Comparison of ENCODE assay signal across 8 cellular contexts in the genomic region with DNA sequence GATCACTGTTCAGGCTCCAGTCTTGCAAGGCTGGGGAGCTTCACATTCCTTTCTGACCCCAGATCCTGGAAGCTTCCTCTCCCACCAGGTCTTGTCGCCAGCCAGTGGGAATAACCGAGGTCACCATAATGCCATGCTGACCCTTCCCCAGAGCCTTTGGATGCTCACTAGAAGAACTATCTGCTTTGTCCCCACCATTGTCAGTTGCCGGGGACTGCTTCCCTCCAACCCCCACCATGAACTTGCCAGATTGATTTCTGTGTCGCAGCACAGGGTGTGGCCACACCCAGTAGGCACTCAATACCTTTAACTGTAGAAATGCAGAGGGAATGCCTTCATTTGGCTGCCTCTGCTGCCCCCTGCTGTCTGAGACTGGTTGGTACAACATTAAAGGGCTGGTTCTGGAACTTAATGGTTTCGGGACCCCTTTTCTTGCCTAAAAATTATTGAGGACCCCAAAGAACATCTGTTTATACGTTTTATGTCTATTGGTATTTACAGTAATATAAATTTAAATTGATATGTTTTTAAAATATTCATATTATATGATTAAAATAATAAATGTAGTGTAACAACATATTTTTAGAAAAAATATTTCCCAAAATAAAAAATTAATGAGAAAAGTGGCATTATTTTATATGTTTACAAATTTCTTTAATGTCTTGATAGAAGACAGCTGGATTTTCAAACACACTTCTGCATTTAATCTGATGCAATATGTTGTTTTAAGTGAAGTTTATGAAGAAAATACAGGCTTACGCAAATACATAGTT. TPM values are rescaled to one million over a fixed set of nuclear protein-coding genes. Genes with fewer than 3 reads are reported as not detected.
DNase-seq lines count a peak whose midpoint lies in the region; ATAC-seq, FAIRE-seq and TF ChIP-seq lines count a peak whose summit lies in the region.

No MANE protein-coding gene starts in this region.

- H3K36me3 Mint-ChIP-seq in activated T-helper 2 cell treated with anti-CD3 and anti-CD28 coated beads, Interferon-gamma antibody, Interleukin-2, Interleukin-4, amounts not matched to agents 10 μg/mL and 5 μg/mL and 100 μg/mL, durations not matched to agents 14 hours and 24 hours and 36 hours (ENCODE audit: low read depth): no peaks in the 10 kb centered on the region

- H3K4me1 ChIP-seq in Loucy (ENCODE audit: insufficient read depth, low read length, poor library complexity, severe bottlenecking) (peaks cover 10% of the 10 kb centered on the region), SJCRH30 (no peaks in the 10 kb centered on the region), gastroesophageal sphincter (peaks cover 0 to 2% (median 0%) of the 10 kb centered on the region in 3 donors), pancreas (no peaks in the 10 kb centered on the region), upper lobe of right lung (peaks cover 7% of the 10 kb centered on the region)

- intact Hi-C loops in activated T-helper 2 cell treated with anti-CD3 and anti-CD28 coated beads, Interferon-gamma antibody, Interleukin-2, Interleukin-4, amounts not matched to agents 10 μg/mL and 5 μg/mL and 100 μg/mL, durations not matched to agents 14 hours and 24 hours and 36 hours (cut with micrococcal nuclease): loop anchor here (1.0 to 10.0 kb wide), 4 partner anchors 87 to 388 kb away; no protein-coding TSS in a partner anchor
- intact Hi-C loops in pancreas (cut with DNase I) (loop anchor here (5.0 to 10.0 kb wide), 3 partner anchors 88 to 248 kb away; no protein-coding TSS in a partner anchor), upper lobe of right lung (cut with DNase I) (no loop called here)

- H3K27ac ChIP-seq in SJCRH30 (no peak overlapping the region), gastroesophageal sphincter (no peak overlapping the region), pancreas (no peak overlapping the region), upper lobe of right lung (no peak overlapping the region)

- no peaks in the 10 kb centered on the region for H4K20me1 ChIP-seq in Loucy (ENCODE audit: insufficient read depth, low read length, poor library complexity, severe bottlenecking)

- peaks cover 27% of the 10 kb centered on the region for H3K4me1 Mint-ChIP-seq in activated T-helper 2 cell treated with anti-CD3 and anti-CD28 coated beads, Interferon-gamma antibody, Interleukin-2, Interleukin-4, amounts not matched to agents 10 μg/mL and 5 μg/mL and 100 μg/mL, durations not matched to agents 14 hours and 24 hours and 36 hours (ENCODE audit: low read depth)

- no peaks in the 10 kb centered on the region for H3K9me2 ChIP-seq in Loucy (replicated peaks; ENCODE audit: low read depth, low read length)

- H3F3A ChIP-seq in Loucy (ENCODE audit: low read depth): no peaks in the 10 kb centered on the region

- no peaks in the 10 kb centered on the region for H3K9me3 Mint-ChIP-seq in activated T-helper 2 cell treated with anti-CD3 and anti-CD28 coated beads, Interferon-gamma antibody, Interleukin-2, Interleukin-4, amounts not matched to agents 10 μg/mL and 5 μg/mL and 100 μg/mL, durations not matched to agents 14 hours and 24 hours and 36 hours

- no peak for TF ChIP-seq POLR2A in gastroesophageal sphincter (IDR thresholded peaks at IDR 0.05)

- no peak overlapping the region for H2AFZ ChIP-seq in Loucy (ENCODE audit: low read length)

- 36 to 43% methylated on average over 5 to 6 of the region's 7 CpGs for WGBS in gastroesophageal sphincter (ENCODE audit: low coverage in 1 of 2), 2 donors
- WGBS in pancreas, 2 donors: 39 to 41% methylated on average over 7 of the region's 7 CpGs

- no peaks in the 10 kb centered on the region for H3K27me3 Mint-ChIP-seq in activated T-helper 2 cell treated with anti-CD3 and anti-CD28 coated beads, Interferon-gamma antibody, Interleukin-2, Interleukin-4, amounts not matched to agents 10 μg/mL and 5 μg/mL and 100 μg/mL, durations not matched to agents 14 hours and 24 hours and 36 hours (ENCODE audit: low read depth)

- no peak overlapping the region for H3K27ac Mint-ChIP-seq in activated T-helper 2 cell treated with anti-CD3 and anti-CD28 coated beads, Interferon-gamma antibody, Interleukin-2, Interleukin-4, amounts not matched to agents 10 μg/mL and 5 μg/mL and 100 μg/mL, durations not matched to agents 14 hours and 24 hours and 36 hours

- no peak overlapping the region for H3K4me2 ChIP-seq in Loucy (ENCODE audit: low read depth, low read length, poor library complexity, severe bottlenecking)

- H3K9me3 ChIP-seq in Loucy (ENCODE audit: insufficient read depth, low read depth, low read length): no peaks in the 10 kb centered on the region
- no peaks in the 10 kb centered on the region for H3K9me3 ChIP-seq in SJCRH30 (replicated peaks)
- no peaks in the 10 kb centered on the region for H3K9me3 ChIP-seq in gastroesophageal sphincter
- H3K9me3 ChIP-seq in pancreas: no peaks in the 10 kb centered on the region
- H3K9me3 ChIP-seq in upper lobe of right lung: no peaks in the 10 kb centered on the region

- ATAC-seq in gastroesophageal sphincter (peak; percentile 37), pancreas (peak; percentile 35 to 96 (median 84)), upper lobe of right lung (peak; percentile 93), GM21423 (IDR thresholded peaks at IDR 0.05; ENCODE audit: unreplicated experiment) (no peak)

- no peak overlapping the region for H3K9ac ChIP-seq in Loucy (ENCODE audit: low read depth, low read length, poor library complexity, severe bottlenecking)

- no peak overlapping the region for H3K4me3 Mint-ChIP-seq in activated T-helper 2 cell treated with anti-CD3 and anti-CD28 coated beads, Interferon-gamma antibody, Interleukin-2, Interleukin-4, amounts not matched to agents 10 μg/mL and 5 μg/mL and 100 μg/mL, durations not matched to agents 14 hours and 24 hours and 36 hours (ENCODE audit: low read depth)

- H3K36me3 ChIP-seq in Loucy (ENCODE audit: insufficient read depth, low read length) (no peaks in the 10 kb centered on the region), SJCRH30 (no peaks in the 10 kb centered on the region), gastroesophageal sphincter (no peaks in the 10 kb centered on the region), pancreas (no peaks in the 10 kb centered on the region), upper lobe of right lung (no peaks in the 10 kb centered on the region)

- H3K27me3 ChIP-seq in Loucy (ENCODE audit: insufficient read depth, low read length, poor library complexity, severe bottlenecking) (no peaks in the 10 kb centered on the region), SJCRH30 (no peaks in the 10 kb centered on the region; the same call in 1 of the 2 replicates), gastroesophageal sphincter (no peaks in the 10 kb centered on the region), pancreas (no peaks in the 10 kb centered on the region), upper lobe of right lung (no peaks in the 10 kb centered on the region)

- TF ChIP-seq CTCF in Loucy (conservative IDR thresholded peaks at IDR 0.05; ENCODE audit: low read length) (peak; percentile 92), gastroesophageal sphincter (IDR thresholded peaks at IDR 0.05) (peak in 3 of 4 experiments; percentile 87 to 95 (median 90)), pancreas (IDR thresholded peaks at IDR 0.05) (peak; percentile 66 to 85 (median 80)), upper lobe of right lung (IDR thresholded peaks at IDR 0.05) (peak; percentile 94)

- peak; percentile 85 for FAIRE-seq in G401.6 (lab: Jason Lieb, UNC)
- no peak for FAIRE-seq in pancreas (lab: Jason Lieb, UNC)

- DNase-seq in SJCRH30 (peak; percentile 56 to 87), pancreas (peak in 5 of 6 donors; percentile 27 to 83 (median 64)), upper lobe of right lung (peak; percentile 76)
- DNase-seq in activated T-helper 2 cell treated with anti-CD3 and anti-CD28 coated beads, Interferon-gamma antibody, Interleukin-2, Interleukin-4, amounts not matched to agents 10 μg/mL and 5 μg/mL and 100 μg/mL, durations not matched to agents 14 hours and 24 hours and 36 hours (ENCODE audit: low spot score): peak; percentile 72

- no peaks in the 10 kb centered on the region for H3K79me2 ChIP-seq in Loucy (ENCODE audit: insufficient read depth, low read length)

- TF ChIP-seq EP300 in gastroesophageal sphincter (IDR thresholded peaks at IDR 0.05): no peak

- H3K4me3 ChIP-seq in Loucy (ENCODE audit: low read length, poor library complexity, severe bottlenecking) (no peak overlapping the region), SJCRH30 (no peak overlapping the region), gastroesophageal sphincter (no peak overlapping the region), pancreas (no peak overlapping the region), upper lobe of right lung (no peak overlapping the region)

RNA-seq across cellular contexts. Expression of gene GDPD5, which starts 6.6 kb away (rescaled TPM):
- total RNA-seq in SJCRH30 (2014; rRNA removed; shearing (Covaris generic)): 4.0 and 5.8 TPM in 2 replicates
- 11.0 and 14.9 TPM in 2 replicates for total RNA-seq in activated T-helper 2 cell treated with anti-CD3 and anti-CD28 coated beads, Interferon-gamma antibody, Interleukin-2, Interleukin-4, amounts not matched to agents 10 μg/mL and 5 μg/mL and 100 μg/mL, durations not matched to agents 14 hours and 24 hours and 36 hours
- total RNA-seq in gastroesophageal sphincter (1 to 10 TPM; 3.8 to 9.3 (median 6.4) TPM), pancreas (10 to 100 TPM; 24.3 to 72.7 (median 31.8) TPM), upper lobe of right lung (19.3 TPM)
- polyA plus RNA-seq in pancreas: 10 to 100 TPM; 33.4 to 92.9 TPM

RNA-seq across cellular contexts. Expression of gene SERPINH1, which starts 29.7 kb away (rescaled TPM):
- 133 and 146 TPM in 2 replicates for total RNA-seq in SJCRH30 (2014; rRNA removed; shearing (Covaris generic))
- 23.8 and 23.9 TPM in 2 replicates for total RNA-seq in activated T-helper 2 cell treated with anti-CD3 and anti-CD28 coated beads, Interferon-gamma antibody, Interleukin-2, Interleukin-4, amounts not matched to agents 10 μg/mL and 5 μg/mL and 100 μg/mL, durations not matched to agents 14 hours and 24 hours and 36 hours
- total RNA-seq in gastroesophageal sphincter (100 to 1,000 TPM; 127 to 284 (median 175) TPM), pancreas (10 to 100 TPM in 5 of 6 donors, 1 to 10 TPM in 1; 9.3 to 87.7 (median 18.2) TPM), upper lobe of right lung (152 TPM)
- 10 to 100 TPM; 22.7 to 25.9 TPM for polyA plus RNA-seq in pancreas
